11 cellular contexts compared by ENCODE assay signal in genomic region chr2:1632006-1632348, GRCh38.
DNase-seq lines count a peak whose midpoint lies in the region; ATAC-seq and TF ChIP-seq lines count a peak whose summit lies in the region.
"Had no signal": no experiment of that assay in that cellular context is flagged by ENCODE, and none has a peak within 500 bp of the region (broad histone marks: within the 10 kb centered on the region; RNA-seq: fewer than 3 reads in every experiment).

No MANE protein-coding gene starts in this region.

- no peak for TF ChIP-seq POLR2A in esophagus squamous epithelium (IDR thresholded peaks at IDR 0.05)

- intact Hi-C loops in MCF 10A (cut with micrococcal nuclease) (no loop called here), lower lobe of right lung (cut with DNase I) (no loop called here), esophagus squamous epithelium (cut with DNase I) (no loop called here)
- intact Hi-C loops in activated CD4-positive, alpha-beta T cell treated with anti-CD3 and anti-CD28 coated beads, Interleukin-2, amount 10 ng/mL, durations not matched to agents 24 days and 14 days (cut with micrococcal nuclease): no loop called here

- peak; percentile 36 for DNase-seq in BJ (ENCODE audit: low read depth)
- DNase-seq in LHCN-M2 (ENCODE audit: low read depth): peak; percentile 61
- peak; percentile 76 for DNase-seq in MCF 10A (ENCODE audit: unreplicated experiment)
- no peak for DNase-seq in lower lobe of right lung
- no peak for DNase-seq in esophagus squamous epithelium (lab: John Stamatoyannopoulos, UW)
- DNase-seq in activated CD4-positive, alpha-beta T cell treated with anti-CD3 and anti-CD28 coated beads, Interleukin-2, amount 10 ng/mL, durations not matched to agents 24 days and 14 days: no peak
- DNase-seq in T1000 (lab: John Stamatoyannopoulos, UW): no peak
- DNase-seq: activated naive CD8-positive, alpha-beta T cell treated with anti-CD3 and anti-CD28 coated beads, Interleukin-2, amount 10 ng/mL, durations not matched to agents 7 days and 5 days; hippocampal formation had no signal

- WGBS in esophagus squamous epithelium, 2 donors: 41 to 80% methylated on average over 7 of the region's 7 CpGs

- TF ChIP-seq CTCF in BJ (IDR thresholded peaks at IDR 0.05; ENCODE audit: insufficient read depth, low read depth, low read length): no peak
- TF ChIP-seq CTCF in MCF 10A (IDR thresholded peaks at IDR 0.05; ENCODE audit: unreplicated experiment): no peak
- no peak for TF ChIP-seq CTCF in lower lobe of right lung (IDR thresholded peaks at IDR 0.05)
- no peak for TF ChIP-seq CTCF in esophagus squamous epithelium (IDR thresholded peaks at IDR 0.05)

- TSS peak; percentile 55 for BruUV-seq in MCF 10A (replicated peaks; lab: Mats Ljungman, UMichigan)

- H3K36me3 Mint-ChIP-seq in MCF 10A (ENCODE audit: insufficient read depth, unreplicated experiment): peaks cover 60% of the 10 kb centered on the region
- no peaks in the 10 kb centered on the region for H3K36me3 Mint-ChIP-seq in activated CD4-positive, alpha-beta T cell treated with anti-CD3 and anti-CD28 coated beads, Interleukin-2, amount 10 ng/mL, durations not matched to agents 24 days and 14 days (ENCODE audit: low read depth)
- H3K36me3 Mint-ChIP-seq: activated naive CD8-positive, alpha-beta T cell treated with anti-CD3 and anti-CD28 coated beads, Interleukin-2, amount 10 ng/mL, durations not matched to agents 7 days and 5 days; memory B cell had no signal

- no peaks in the 10 kb centered on the region for H3K27me3 ChIP-seq in BJ (ENCODE audit: control insufficient read depth, insufficient read depth, low read length)
- no peaks in the 10 kb centered on the region for H3K27me3 ChIP-seq in lower lobe of right lung (ENCODE audit: low read depth)
- H3K27me3 ChIP-seq in esophagus squamous epithelium: peaks cover 0 to 6% (median 0%) of the 10 kb centered on the region in 4 donors

- peak overlapping the region; percentile 83 for H3K27ac Mint-ChIP-seq in MCF 10A (ENCODE audit: low read depth, unreplicated experiment)
- H3K27ac Mint-ChIP-seq in activated CD4-positive, alpha-beta T cell treated with anti-CD3 and anti-CD28 coated beads, Interleukin-2, amount 10 ng/mL, durations not matched to agents 24 days and 14 days: no peak overlapping the region
- H3K27ac Mint-ChIP-seq: activated naive CD8-positive, alpha-beta T cell treated with anti-CD3 and anti-CD28 coated beads, Interleukin-2, amount 10 ng/mL, durations not matched to agents 7 days and 5 days; memory B cell had no signal

- H3K4me3 ChIP-seq in BJ (ENCODE audit: low read depth, low read length) (no peak overlapping the region), lower lobe of right lung (no peak overlapping the region), esophagus squamous epithelium (no peak overlapping the region)

- no peak overlapping the region for H3K27ac ChIP-seq in lower lobe of right lung
- H3K27ac ChIP-seq in esophagus squamous epithelium: no peak overlapping the region

- no peaks in the 10 kb centered on the region for H3K9me3 ChIP-seq in lower lobe of right lung
- peaks cover 0 to 5% (median 0%) of the 10 kb centered on the region in 3 donors for H3K9me3 ChIP-seq in esophagus squamous epithelium

- H3K4me1 Mint-ChIP-seq in MCF 10A (ENCODE audit: insufficient read depth, unreplicated experiment): peaks cover 33% of the 10 kb centered on the region
- no peaks in the 10 kb centered on the region for H3K4me1 Mint-ChIP-seq in activated CD4-positive, alpha-beta T cell treated with anti-CD3 and anti-CD28 coated beads, Interleukin-2, amount 10 ng/mL, durations not matched to agents 24 days and 14 days
- H3K4me1 Mint-ChIP-seq: activated naive CD8-positive, alpha-beta T cell treated with anti-CD3 and anti-CD28 coated beads, Interleukin-2, amount 10 ng/mL, durations not matched to agents 7 days and 5 days; memory B cell had no signal

- H3K36me3 ChIP-seq in BJ (ENCODE audit: control insufficient read depth, insufficient read depth, low read length) (peaks cover 34% of the 10 kb centered on the region), lower lobe of right lung (peaks cover 43% of the 10 kb centered on the region), esophagus squamous epithelium (peaks cover 0 to 36% (median 0%) of the 10 kb centered on the region in 3 donors)

- peaks cover 12% of the 10 kb centered on the region for H3K4me1 ChIP-seq in lower lobe of right lung
- peaks cover 0 to 48% (median 9%) of the 10 kb centered on the region in 3 donors for H3K4me1 ChIP-seq in esophagus squamous epithelium

- H3K9me3 Mint-ChIP-seq in MCF 10A (ENCODE audit: unreplicated experiment): no peaks in the 10 kb centered on the region
- no peaks in the 10 kb centered on the region for H3K9me3 Mint-ChIP-seq in activated CD4-positive, alpha-beta T cell treated with anti-CD3 and anti-CD28 coated beads, Interleukin-2, amount 10 ng/mL, durations not matched to agents 24 days and 14 days
- H3K9me3 Mint-ChIP-seq: activated naive CD8-positive, alpha-beta T cell treated with anti-CD3 and anti-CD28 coated beads, Interleukin-2, amount 10 ng/mL, durations not matched to agents 7 days and 5 days; memory B cell had no signal

- peak; percentile 51 to 66 for ATAC-seq in lower lobe of right lung
- no peak for ATAC-seq in HG02884 (IDR thresholded peaks at IDR 0.05; ENCODE audit: unreplicated experiment)

- peak overlapping the region; percentile 55 for H3K4me3 Mint-ChIP-seq in MCF 10A (ENCODE audit: unreplicated experiment)
- no peak overlapping the region for H3K4me3 Mint-ChIP-seq in activated CD4-positive, alpha-beta T cell treated with anti-CD3 and anti-CD28 coated beads, Interleukin-2, amount 10 ng/mL, durations not matched to agents 24 days and 14 days
- H3K4me3 Mint-ChIP-seq: activated naive CD8-positive, alpha-beta T cell treated with anti-CD3 and anti-CD28 coated beads, Interleukin-2, amount 10 ng/mL, durations not matched to agents 7 days and 5 days; memory B cell had no signal

- no peaks in the 10 kb centered on the region for H3K27me3 Mint-ChIP-seq in MCF 10A (ENCODE audit: insufficient read depth, unreplicated experiment)
- H3K27me3 Mint-ChIP-seq in activated CD4-positive, alpha-beta T cell treated with anti-CD3 and anti-CD28 coated beads, Interleukin-2, amount 10 ng/mL, durations not matched to agents 24 days and 14 days: peaks cover 1% of the 10 kb centered on the region
- H3K27me3 Mint-ChIP-seq: memory B cell had no signal

- POLR2A ChIA-PET in BJ (lab: Charles Lee) (no interaction called here), MCF 10A (lab: Yijun Ruan, JAX) (interaction anchor here (1.6 kb wide), 1 partner anchor 86 kb away, joined by 3 read pairs; no protein-coding TSS in a partner anchor)

- CTCF ChIA-PET in BJ (lab: Yijun Ruan, JAX): interaction anchor here (1.6 to 1.7 kb wide), 2 partner anchors 11 to 119 kb away, joined by 4 to 5 read pairs; no protein-coding TSS in a partner anchor
- CTCF ChIA-PET in MCF 10A (lab: Yijun Ruan, JAX): interaction anchor here (0.8 kb wide), 1 partner anchor 86 kb away, joined by 3 read pairs; no protein-coding TSS in a partner anchor

Comparison
In these comparisons a context has a peak if more than half of its experiments do, and no peak if none do; other contexts are left out.
1. DNase-seq: peak in BJ (single experiment), LHCN-M2 (single experiment) and MCF 10A (single experiment); none in lower lobe of right lung (single experiment), esophagus squamous epithelium (single experiment), activated CD4-positive, alpha-beta T cell treated with anti-CD3 and anti-CD28 coated beads, Interleukin-2, amount 10 ng/mL, durations not matched to agents 24 days and 14 days (single experiment) and T1000 (single experiment).